Comparison of ENCODE assay signal across 15 cellular contexts in genomic region chr14:22553445-22553844, GRCh38. TPM values are rescaled to one million over a fixed set of nuclear protein-coding genes. Genes with fewer than 3 reads are reported as not detected.
DNase-seq lines count a peak whose midpoint lies in the region; ATAC-seq lines count a peak whose summit lies in the region.
"Had no signal": no experiment of that assay in that cellular context is flagged by ENCODE, and none has a peak within 500 bp of the region (broad histone marks: within the 10 kb centered on the region; RNA-seq: fewer than 3 reads in every experiment).

No MANE protein-coding gene starts in this region.

- H3K14ac ChIP-seq in neuronal stem cell (ENCODE audit: low read length) = no peak overlapping the region

- peak; percentile 69 for DNase-seq in activated CD4-positive, alpha-beta T cell treated with anti-CD3 and anti-CD28 coated beads, Interleukin-2, amount 10 ng/mL, durations not matched to agents 24 days and 14 days
- DNase-seq in activated CD4-positive, alpha-beta T cell treated with anti-CD3 and anti-CD28 coated beads, Interleukin-2, amount 50 U/mL, for 1 hour = no peak
- DNase-seq in T-helper 17 cell (no peak), C1 segment of cervical spinal cord (lab: John Stamatoyannopoulos, UW) (no peak), DMS 273 treated with DMSO at 0.1 percent for 48 hours (lab: John Stamatoyannopoulos, UW) (no peak), neuronal stem cell (ENCODE audit: low spot score) (no peak)
- no peak for DNase-seq in effector memory CD4-positive, alpha-beta T cell
- no peak for DNase-seq in stimulated activated naive B cell treated with anti-CD40 and anti-IgM and Interleukin-4, amounts not matched to agents 10 μg/mL and 1 μg/mL and 100 μg/mL, for 72 hours
- DNase-seq: aorta; Caco-2; heart left ventricle; NCI-H187 treated with DMSO at 0.1 percent for 48 hours; stimulated activated CD4-positive, alpha-beta T cell treated with anti-CD3 and anti-CD28 coated beads, Interleukin-1b, Interleukin-23, amount 100 ng/mL, for 48 hours had no signal

- H3K79me1 ChIP-seq in neuronal stem cell (ENCODE audit: low read depth, low read length) = peaks cover 3% of the 10 kb centered on the region

- H2AFZ ChIP-seq in neuronal stem cell (ENCODE audit: low read length) = no peak overlapping the region

- peaks cover 5% of the 10 kb centered on the region for H3K9me3 Mint-ChIP-seq in activated CD4-positive, alpha-beta T cell treated with anti-CD3 and anti-CD28 coated beads, Interleukin-2, amount 10 ng/mL, durations not matched to agents 24 days and 14 days
- no peaks in the 10 kb centered on the region for H3K9me3 Mint-ChIP-seq in stimulated activated naive B cell treated with anti-CD40 and anti-IgM and Interleukin-4, amounts not matched to agents 10 μg/mL and 1 μg/mL and 100 μg/mL, for 72 hours

- H3K9ac ChIP-seq in neuronal stem cell (ENCODE audit: low read depth, low read length, poor library complexity) = no peak overlapping the region

- no peak overlapping the region for H3K23ac ChIP-seq in neuronal stem cell (ENCODE audit: low read depth, low read length, poor library complexity)

- peaks cover 39% of the 10 kb centered on the region for H3K36me3 ChIP-seq in effector memory CD4-positive, alpha-beta T cell (ENCODE audit: control insufficient read depth, insufficient read depth, low read length)
- no peaks in the 10 kb centered on the region for H3K36me3 ChIP-seq in neuronal stem cell (replicated peaks in 1 of 2; ENCODE audit: control insufficient read depth in 2 of 2, insufficient read depth in 2 of 2, low read length in 2 of 2)
- H3K36me3 ChIP-seq: heart left ventricle, vagina had no signal

- H4K91ac ChIP-seq in neuronal stem cell (ENCODE audit: low read depth, low read length, poor library complexity) = no peak overlapping the region

- H4K8ac ChIP-seq in neuronal stem cell (ENCODE audit: low read depth, low read length) = no peak overlapping the region

- H3K27me3 Mint-ChIP-seq in activated CD4-positive, alpha-beta T cell treated with anti-CD3 and anti-CD28 coated beads, Interleukin-2, amount 10 ng/mL, durations not matched to agents 24 days and 14 days = peaks cover 4% of the 10 kb centered on the region
- H3K27me3 Mint-ChIP-seq in T-helper 17 cell = no peaks in the 10 kb centered on the region
- peaks cover 0 to 4% of the 10 kb centered on the region in 2 donors for H3K27me3 Mint-ChIP-seq in stimulated activated naive B cell treated with anti-CD40 and anti-IgM and Interleukin-4, amounts not matched to agents 10 μg/mL and 1 μg/mL and 100 μg/mL, for 72 hours

- H3K27me3 ChIP-seq in effector memory CD4-positive, alpha-beta T cell (replicated peaks; ENCODE audit: control insufficient read depth, insufficient read depth, low read length, poor library complexity, severe bottlenecking) = no peaks in the 10 kb centered on the region
- no peaks in the 10 kb centered on the region for H3K27me3 ChIP-seq in neuronal stem cell (ENCODE audit: control insufficient read depth in 3 of 3, insufficient read depth in 3 of 3, low read depth in 1 of 3, low read length in 3 of 3)
- H3K27me3 ChIP-seq: heart left ventricle, vagina had no signal

- H2AK5ac ChIP-seq in neuronal stem cell (ENCODE audit: low read depth, low read length) = no peak overlapping the region

- peaks cover 63% of the 10 kb centered on the region for H3K36me3 Mint-ChIP-seq in activated CD4-positive, alpha-beta T cell treated with anti-CD3 and anti-CD28 coated beads, Interleukin-2, amount 10 ng/mL, durations not matched to agents 24 days and 14 days (ENCODE audit: low read depth)
- H3K36me3 Mint-ChIP-seq in T-helper 17 cell (ENCODE audit: low read depth) = peaks cover 23% of the 10 kb centered on the region
- H3K36me3 Mint-ChIP-seq in stimulated activated naive B cell treated with anti-CD40 and anti-IgM and Interleukin-4, amounts not matched to agents 10 μg/mL and 1 μg/mL and 100 μg/mL, for 72 hours = peaks cover 30 to 42% of the 10 kb centered on the region in 2 donors

- no peak overlapping the region for H2BK120ac ChIP-seq in neuronal stem cell (ENCODE audit: low read depth, low read length)

- no peak overlapping the region for H3K4me3 ChIP-seq in effector memory CD4-positive, alpha-beta T cell (ENCODE audit: insufficient read depth, low read depth, low read length, poor library complexity, severe bottlenecking)
- no peak overlapping the region for H3K4me3 ChIP-seq in neuronal stem cell (ENCODE audit: low read length in 2 of 2)
- H3K4me3 ChIP-seq: A549, heart left ventricle, vagina had no signal

- H3K4me2 ChIP-seq in neuronal stem cell (ENCODE audit: insufficient read depth, low read length, poor library complexity, severe bottlenecking) = no peak overlapping the region
- H3K4me2 ChIP-seq: A549 had no signal

- no peak overlapping the region for H3K4ac ChIP-seq in neuronal stem cell (ENCODE audit: low read length)

- H3K27ac ChIP-seq in effector memory CD4-positive, alpha-beta T cell (ENCODE audit: insufficient read depth, low read length, poor library complexity, severe bottlenecking) = peak overlapping the region; percentile 99
- H3K27ac ChIP-seq in neuronal stem cell (replicated peaks; ENCODE audit: low read length) = no peak overlapping the region
- H3K27ac ChIP-seq: A549, vagina had no signal

- peaks cover 95% of the 10 kb centered on the region for H3K4me1 ChIP-seq in effector memory CD4-positive, alpha-beta T cell (ENCODE audit: control insufficient read depth, insufficient read depth, low read length, poor library complexity, severe bottlenecking)
- H3K4me1 ChIP-seq in neuronal stem cell (ENCODE audit: control insufficient read depth in 2 of 2, insufficient read depth in 1 of 2, low read depth in 1 of 2, low read length in 2 of 2) = peaks cover 8 to 22% of the 10 kb centered on the region in 2 donors

- no peak overlapping the region for H2BK5ac ChIP-seq in neuronal stem cell (ENCODE audit: low read length)

- peak overlapping the region; percentile 93 for H3K27ac Mint-ChIP-seq in activated CD4-positive, alpha-beta T cell treated with anti-CD3 and anti-CD28 coated beads, Interleukin-2, amount 10 ng/mL, durations not matched to agents 24 days and 14 days
- H3K27ac Mint-ChIP-seq in T-helper 17 cell = peak overlapping the region; percentile 100
- peak overlapping the region; percentile 92 for H3K27ac Mint-ChIP-seq in stimulated activated naive B cell treated with anti-CD40 and anti-IgM and Interleukin-4, amounts not matched to agents 10 μg/mL and 1 μg/mL and 100 μg/mL, for 72 hours

- H2BK12ac ChIP-seq in neuronal stem cell (ENCODE audit: low read length) = no peak overlapping the region

- H3K9me3 ChIP-seq in T-helper 17 cell (ENCODE audit: control insufficient read depth, low read length, poor library complexity, severe bottlenecking) = no peaks in the 10 kb centered on the region
- H3K9me3 ChIP-seq in effector memory CD4-positive, alpha-beta T cell (ENCODE audit: control insufficient read depth, low read length) = no peaks in the 10 kb centered on the region
- H3K9me3 ChIP-seq in neuronal stem cell (replicated peaks in 1 of 2; ENCODE audit: control insufficient read depth in 2 of 2, insufficient read depth in 1 of 2, low read depth in 1 of 2, low read length in 2 of 2) = no peaks in the 10 kb centered on the region
- H3K9me3 ChIP-seq: A549, Caco-2, heart left ventricle, vagina had no signal

- ATAC-seq in T-helper 17 cell = no peak
- no peak for ATAC-seq in stimulated activated naive B cell treated with anti-CD40 and anti-IgM and Interleukin-4, amounts not matched to agents 10 μg/mL and 1 μg/mL and 100 μg/mL, for 72 hours (replicated peaks)
- ATAC-seq: A549, heart left ventricle had no signal

- H3K4me1 Mint-ChIP-seq in activated CD4-positive, alpha-beta T cell treated with anti-CD3 and anti-CD28 coated beads, Interleukin-2, amount 10 ng/mL, durations not matched to agents 24 days and 14 days = peaks cover 88% of the 10 kb centered on the region
- peaks cover 89% of the 10 kb centered on the region for H3K4me1 Mint-ChIP-seq in T-helper 17 cell
- H3K4me1 Mint-ChIP-seq in stimulated activated naive B cell treated with anti-CD40 and anti-IgM and Interleukin-4, amounts not matched to agents 10 μg/mL and 1 μg/mL and 100 μg/mL, for 72 hours = peaks cover 83 to 98% of the 10 kb centered on the region in 2 donors

- H2BK15ac ChIP-seq in neuronal stem cell (ENCODE audit: low read length) = no peak overlapping the region

- peak overlapping the region; percentile 84 for H3K4me3 Mint-ChIP-seq in activated CD4-positive, alpha-beta T cell treated with anti-CD3 and anti-CD28 coated beads, Interleukin-2, amount 10 ng/mL, durations not matched to agents 24 days and 14 days
- H3K4me3 Mint-ChIP-seq in T-helper 17 cell = peak overlapping the region; percentile 89
- no peak overlapping the region for H3K4me3 Mint-ChIP-seq in stimulated activated naive B cell treated with anti-CD40 and anti-IgM and Interleukin-4, amounts not matched to agents 10 μg/mL and 1 μg/mL and 100 μg/mL, for 72 hours

- WGBS in neuronal stem cell (ENCODE audit: extremely low coverage in 2 of 2, insufficient read length in 2 of 2, insufficient replicate concordance in 1 of 2), 2 donors = no CpG with 5 or more reads among the region's 5 CpGs

- no peak overlapping the region for H3K18ac ChIP-seq in neuronal stem cell (ENCODE audit: low read length)

- intact Hi-C loops in activated CD4-positive, alpha-beta T cell treated with anti-CD3 and anti-CD28 coated beads, Interleukin-2, amount 10 ng/mL, durations not matched to agents 24 days and 14 days (cut with micrococcal nuclease) = loop anchor here (5.0 to 10.0 kb wide), 4 partner anchors 36 to 1289 kb away; partner anchors contain the start of gene HNRNPC

RNA-seq across cellular contexts. Expression of gene DAD1, which starts 35.6 kb away (rescaled TPM):
- 255 and 266 TPM in 2 replicates for total RNA-seq in activated CD4-positive, alpha-beta T cell treated with anti-CD3 and anti-CD28 coated beads, Interleukin-2, amount 10 ng/mL, durations not matched to agents 24 days and 14 days
- total RNA-seq in T-helper 17 cell = 10 to 100 TPM; 95.4 to 96.0 TPM
- 182 TPM for polyA plus RNA-seq in neuronal stem cell (2013, experiment 1 of 2)
- 180 TPM for polyA plus RNA-seq in neuronal stem cell (2013, experiment 2 of 2)

RNA-seq across cellular contexts. Expression of gene ABHD4, which starts 44.7 kb away (rescaled TPM):
- 9.7 and 10.3 TPM in 2 replicates for total RNA-seq in activated CD4-positive, alpha-beta T cell treated with anti-CD3 and anti-CD28 coated beads, Interleukin-2, amount 10 ng/mL, durations not matched to agents 24 days and 14 days
- total RNA-seq in T-helper 17 cell = 10 to 100 TPM; 12.3 to 19.0 TPM
- polyA plus RNA-seq in neuronal stem cell (2013, experiment 1 of 2) = 21.7 TPM
- polyA plus RNA-seq in neuronal stem cell (2013, experiment 2 of 2) = 20.3 TPM

Comparison
In these comparisons a context has a peak if more than half of its experiments do, and no peak if none do; other contexts are left out.
1. H3K4me3 Mint-ChIP-seq: peak in activated CD4-positive, alpha-beta T cell treated with anti-CD3 and anti-CD28 coated beads, Interleukin-2, amount 10 ng/mL, durations not matched to agents 24 days and 14 days (single experiment) and T-helper 17 cell (single experiment); none in stimulated activated naive B cell treated with anti-CD40 and anti-IgM and Interleukin-4, amounts not matched to agents 10 μg/mL and 1 μg/mL and 100 μg/mL, for 72 hours (0 of 2).
2. Peak in every context shown above with its lines, with median percentiles within 50 percentile points of each other: H3K27ac Mint-ChIP-seq.